Comparison of ENCODE assay signal across 10 cellular contexts in the genomic region with DNA sequence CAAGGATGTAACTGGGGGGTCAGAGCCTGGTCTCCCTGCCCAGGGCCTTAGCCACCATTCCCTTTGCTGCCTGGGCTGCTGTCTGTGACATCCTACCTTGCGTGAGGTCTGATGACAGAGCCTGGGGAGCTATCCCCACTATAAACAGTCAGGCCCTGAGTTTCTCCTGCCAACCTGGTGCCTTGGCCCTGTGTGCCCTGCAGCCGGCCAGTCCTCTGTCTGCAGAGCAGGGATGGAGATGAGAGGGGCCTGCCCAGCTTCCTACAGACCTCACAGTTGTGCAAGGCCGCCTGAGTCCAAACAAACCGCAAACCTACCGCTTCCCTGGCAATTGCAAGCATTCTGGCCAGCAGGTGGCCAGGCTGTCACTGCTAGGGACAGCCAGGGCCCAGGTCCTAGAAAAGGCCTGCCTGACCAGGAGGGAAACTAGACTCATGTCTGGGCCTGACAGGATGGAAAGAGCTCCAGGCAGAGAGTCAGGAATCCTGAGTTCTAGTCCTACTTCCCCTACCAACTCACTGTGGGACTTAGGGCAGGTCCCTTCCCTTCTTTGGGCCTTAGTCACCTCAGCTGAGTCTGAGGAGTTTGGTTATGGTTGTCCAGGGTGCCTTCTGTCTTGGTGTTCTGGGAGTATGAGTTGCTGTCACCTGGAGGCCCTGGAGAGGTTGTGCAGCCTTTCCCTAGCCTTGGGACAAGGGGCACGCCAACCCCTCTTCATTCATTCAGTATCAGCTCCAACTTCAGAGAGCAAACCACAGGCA.
DNase-seq lines count a peak whose midpoint lies in the region; ATAC-seq and TF ChIP-seq lines count a peak whose summit lies in the region.
"Had no signal": no experiment of that assay in that cellular context is flagged by ENCODE, and none has a peak within 500 bp of the region (broad histone marks: within the 10 kb centered on the region; RNA-seq: fewer than 3 reads in every experiment).

No MANE protein-coding gene starts in this region.

- no peak for ATAC-seq in T-helper 17 cell

- H3K27me3 ChIP-seq in H7 (ENCODE audit: control insufficient read depth, insufficient read depth, low read length): no peaks in the 10 kb centered on the region
- no peaks in the 10 kb centered on the region for H3K27me3 ChIP-seq in SJSA1 (replicated peaks)
- no peaks in the 10 kb centered on the region for H3K27me3 ChIP-seq in skeletal muscle tissue (ENCODE audit: control insufficient read depth in 3 of 3, insufficient read depth in 3 of 3, low read length in 3 of 3)
- H3K27me3 ChIP-seq: neutrophil had no signal

- H3K4me3 Mint-ChIP-seq in glutamatergic neuron (ENCODE audit: unreplicated experiment) (no peak overlapping the region), T-helper 17 cell (no peak overlapping the region)
- H3K4me3 Mint-ChIP-seq: activated naive CD4-positive, alpha-beta T cell treated with anti-CD3 and anti-CD28 coated beads, Interleukin-2, amount 50 U/mL, for 24 hours had no signal

- H3K27ac Mint-ChIP-seq in glutamatergic neuron (ENCODE audit: unreplicated experiment): no peak overlapping the region
- H3K27ac Mint-ChIP-seq in T-helper 17 cell: no peak overlapping the region
- H3K27ac Mint-ChIP-seq: activated naive CD4-positive, alpha-beta T cell treated with anti-CD3 and anti-CD28 coated beads, Interleukin-2, amount 50 U/mL, for 24 hours had no signal

- H3K36me3 Mint-ChIP-seq in glutamatergic neuron (ENCODE audit: unreplicated experiment) (no peaks in the 10 kb centered on the region), T-helper 17 cell (ENCODE audit: low read depth) (no peaks in the 10 kb centered on the region)
- H3K36me3 Mint-ChIP-seq: activated naive CD4-positive, alpha-beta T cell treated with anti-CD3 and anti-CD28 coated beads, Interleukin-2, amount 50 U/mL, for 24 hours had no signal

- peak overlapping the region in 1 of 3 donors; percentile 26 for H3K9ac ChIP-seq in skeletal muscle tissue (ENCODE audit: low read depth in 1 of 3, low read length in 3 of 3)

- H3K9me3 ChIP-seq in SJSA1 (replicated peaks) (no peaks in the 10 kb centered on the region), skeletal muscle tissue (ENCODE audit: control insufficient read depth in 3 of 3, low read length in 3 of 3) (no peaks in the 10 kb centered on the region), T-helper 17 cell (ENCODE audit: control insufficient read depth, low read length, poor library complexity, severe bottlenecking) (no peaks in the 10 kb centered on the region)
- H3K9me3 ChIP-seq: neutrophil had no signal

- TF ChIP-seq CTCF in glutamatergic neuron (IDR thresholded peaks at IDR 0.05; ENCODE audit: partially characterized antibody, unreplicated experiment): peak; percentile 40

- H3K27ac ChIP-seq in SJSA1 (no peak overlapping the region), skeletal muscle tissue (ENCODE audit: low read depth, low read length) (peak overlapping the region; percentile 30)
- H3K27ac ChIP-seq: neutrophil had no signal

- peaks cover 2% of the 10 kb centered on the region for H3K9me3 Mint-ChIP-seq in glutamatergic neuron (ENCODE audit: unreplicated experiment)
- H3K9me3 Mint-ChIP-seq: activated naive CD4-positive, alpha-beta T cell treated with anti-CD3 and anti-CD28 coated beads, Interleukin-2, amount 50 U/mL, for 24 hours had no signal

- H3K4me1 Mint-ChIP-seq in glutamatergic neuron (ENCODE audit: low read depth, unreplicated experiment) (peaks cover 10% of the 10 kb centered on the region), T-helper 17 cell (peaks cover 2% of the 10 kb centered on the region)
- H3K4me1 Mint-ChIP-seq: activated naive CD4-positive, alpha-beta T cell treated with anti-CD3 and anti-CD28 coated beads, Interleukin-2, amount 50 U/mL, for 24 hours had no signal

- H3K4me3 ChIP-seq in H7 (ENCODE audit: insufficient read depth, low read depth, low read length) (no peak overlapping the region), SJSA1 (no peak overlapping the region), skeletal muscle tissue (ENCODE audit: low read length in 3 of 3) (no peak overlapping the region)

- H3K4me1 ChIP-seq in SJSA1 (replicated peaks) (peaks cover 41% of the 10 kb centered on the region), skeletal muscle tissue (ENCODE audit: control insufficient read depth in 3 of 3, insufficient read depth in 3 of 3, low read length in 3 of 3) (peaks cover 0 to 8% (median 7%) of the 10 kb centered on the region in 3 donors)

- H3K27me3 Mint-ChIP-seq in glutamatergic neuron (ENCODE audit: unreplicated experiment) (peaks cover 20% of the 10 kb centered on the region), T-helper 17 cell (peaks cover 11% of the 10 kb centered on the region)
- H3K27me3 Mint-ChIP-seq: activated naive CD4-positive, alpha-beta T cell treated with anti-CD3 and anti-CD28 coated beads, Interleukin-2, amount 50 U/mL, for 24 hours had no signal

- peak; percentile 71 for DNase-seq in H7
- DNase-seq in SJSA1 (ENCODE audit: low read depth in 1 of 2, low spot score in 2 of 2): peak; percentile 54 to 58
- DNase-seq in glutamatergic neuron: no peak
- DNase-seq in T-helper 17 cell: no peak
- no peak for DNase-seq in activated effector memory CD4-positive, alpha-beta T cell treated with anti-CD3 and anti-CD28 coated beads, Interleukin-2, amount 50 U/mL, for 16 hours
- DNase-seq in NCI-H2171 treated with DMSO at 0.1 percent for 48 hours (lab: John Stamatoyannopoulos, UW): no peak
- no peak for DNase-seq in activated CD8-positive, alpha-beta memory T cell treated with anti-CD3 and anti-CD28 coated beads for 24 hours

- no peaks in the 10 kb centered on the region for H3K36me3 ChIP-seq in H7 (replicated peaks; ENCODE audit: control insufficient read depth, insufficient read depth, low read length)
- no peaks in the 10 kb centered on the region for H3K36me3 ChIP-seq in SJSA1
- no peaks in the 10 kb centered on the region for H3K36me3 ChIP-seq in skeletal muscle tissue (ENCODE audit: control insufficient read depth in 3 of 3, insufficient read depth in 3 of 3, low read length in 3 of 3)
- H3K36me3 ChIP-seq: neutrophil had no signal

Comparison
In these comparisons a context has a peak if more than half of its experiments do, and no peak if none do; other contexts are left out.
1. DNase-seq: peak in H7 (single experiment) and SJSA1 (2 of 2); none in glutamatergic neuron (single experiment), T-helper 17 cell (0 of 3), activated effector memory CD4-positive, alpha-beta T cell treated with anti-CD3 and anti-CD28 coated beads, Interleukin-2, amount 50 U/mL, for 16 hours (single experiment), NCI-H2171 treated with DMSO at 0.1 percent for 48 hours (single experiment) and activated CD8-positive, alpha-beta memory T cell treated with anti-CD3 and anti-CD28 coated beads for 24 hours (single experiment).